8 cellular contexts compared by ENCODE assay signal in the genomic region with DNA sequence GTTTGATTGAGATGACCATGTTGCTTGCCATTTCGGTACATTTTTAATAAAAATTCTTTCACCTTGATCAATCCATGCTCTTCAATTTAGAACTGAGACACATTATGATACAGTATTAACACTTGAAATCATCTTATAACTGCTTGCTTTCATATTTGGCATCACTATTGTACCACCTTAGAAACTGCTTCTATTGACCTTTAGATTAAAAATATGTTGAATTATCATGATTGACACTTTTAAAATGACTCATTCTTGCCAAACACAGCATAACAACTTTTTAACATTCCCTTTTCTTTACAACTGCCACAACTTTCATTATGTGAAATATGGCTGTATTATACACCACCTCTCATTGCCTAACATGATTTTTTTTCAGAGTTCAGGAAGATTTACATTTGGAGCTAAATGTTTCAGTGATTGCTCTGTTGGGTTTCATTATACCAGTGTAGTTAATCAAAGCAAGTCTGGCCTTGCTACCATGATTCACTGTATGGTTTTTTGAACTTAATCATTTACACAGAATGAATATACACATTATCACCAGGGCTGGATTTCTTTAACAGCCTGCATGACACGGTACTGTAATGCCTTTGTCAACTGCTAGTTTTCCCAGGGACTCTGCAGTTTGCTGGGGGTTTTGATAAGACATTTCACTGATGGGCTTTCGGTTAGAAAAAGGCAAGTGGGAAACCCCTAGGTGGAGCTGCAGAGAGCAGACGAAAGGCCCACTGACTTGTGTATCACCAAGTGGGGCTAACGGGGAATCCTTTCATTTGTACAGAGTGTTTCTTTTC.
DNase-seq lines count a peak whose midpoint lies in the region; ATAC-seq and TF ChIP-seq lines count a peak whose summit lies in the region.

No MANE protein-coding gene starts in this region.

- ATAC-seq in GM19455 (IDR thresholded peaks at IDR 0.05; ENCODE audit: unreplicated experiment) = peak; percentile 69
- peak; percentile 92 to 96 for ATAC-seq in activated T-cell treated with anti-CD3 and anti-CD28 coated beads, Interleukin-2, amount 50 U/mL, for 72 hours (replicated peaks in 1 of 2)

- no peak for TF ChIP-seq POLR2A in erythroblast (IDR thresholded peaks at IDR 0.05; ENCODE audit: low read length)
- TF ChIP-seq POLR2A in esophagus muscularis mucosa (IDR thresholded peaks at IDR 0.05; ENCODE audit: low read depth) = no peak

- H3K4me3 ChIP-seq in Karpas-422 (ENCODE audit: low read length) (no peak overlapping the region), esophagus muscularis mucosa (no peak overlapping the region)

- no peaks in the 10 kb centered on the region for H3K36me3 Mint-ChIP-seq in activated T-cell treated with anti-CD3 and anti-CD28 coated beads, Interleukin-2, amount 50 U/mL, for 72 hours (ENCODE audit: insufficient read depth in 2 of 2)

- no peak overlapping the region for H3K4me3 Mint-ChIP-seq in activated T-cell treated with anti-CD3 and anti-CD28 coated beads, Interleukin-2, amount 50 U/mL, for 72 hours

- H3K27me3 ChIP-seq in Karpas-422 (ENCODE audit: low read length) (no peaks in the 10 kb centered on the region), esophagus muscularis mucosa (no peaks in the 10 kb centered on the region)

- H3K9me2 ChIP-seq in Karpas-422 (replicated peaks; ENCODE audit: insufficient read depth, low read length) = no peaks in the 10 kb centered on the region; the same call in 1 of the 2 replicates

- no peaks in the 10 kb centered on the region for H3K36me3 ChIP-seq in Karpas-422 (ENCODE audit: insufficient read depth, low read length)
- H3K36me3 ChIP-seq in esophagus muscularis mucosa = no peaks in the 10 kb centered on the region

- peak overlapping the region; percentile 6 for H3K27ac Mint-ChIP-seq in activated T-cell treated with anti-CD3 and anti-CD28 coated beads, Interleukin-2, amount 50 U/mL, for 72 hours

- DNase-seq in Caki2 (ENCODE audit: low read depth) (peak; percentile 38), Karpas-422 (peak; percentile 69), islet precursor cell (peak; percentile 72), erythroblast (lab: John Stamatoyannopoulos, UW) (no peak), NCI-H1105 treated with DMSO at 0.1 percent for 48 hours (lab: John Stamatoyannopoulos, UW) (no peak), esophagus muscularis mucosa (ENCODE audit: extremely low spot score) (no peak)
- peak; percentile 30 to 31 for DNase-seq in activated T-cell treated with anti-CD3 and anti-CD28 coated beads, Interleukin-2, amount 50 U/mL, for 72 hours

- H3K4me1 ChIP-seq in Karpas-422 (ENCODE audit: low read length) (no peaks in the 10 kb centered on the region), esophagus muscularis mucosa (no peaks in the 10 kb centered on the region)

- TF ChIP-seq CTCF in esophagus muscularis mucosa (IDR thresholded peaks at IDR 0.05) = peak in 1 of 3 experiments; percentile 17

- peaks cover 10% of the 10 kb centered on the region for H3K4me1 Mint-ChIP-seq in activated T-cell treated with anti-CD3 and anti-CD28 coated beads, Interleukin-2, amount 50 U/mL, for 72 hours (ENCODE audit: low read depth)

- no peaks in the 10 kb centered on the region for H3K9me3 Mint-ChIP-seq in activated T-cell treated with anti-CD3 and anti-CD28 coated beads, Interleukin-2, amount 50 U/mL, for 72 hours

- H3K9me3 ChIP-seq in Karpas-422 (ENCODE audit: low read length) = no peaks in the 10 kb centered on the region
- H3K9me3 ChIP-seq in esophagus muscularis mucosa = no peaks in the 10 kb centered on the region

- intact Hi-C loops in esophagus muscularis mucosa (cut with DNase I) = no loop called here

- no peak overlapping the region for H2AFZ ChIP-seq in Karpas-422 (ENCODE audit: low read length)

- H3K4me2 ChIP-seq in Karpas-422 (ENCODE audit: low read depth, low read length, poor library complexity, severe bottlenecking) = no peak overlapping the region

- in situ Hi-C loops in Caki2 (cut with HindIII; ENCODE audit: low pct_unique_long_range_greater_than_20kb, low sequenced_read_pairs) = no loop called here

- TF ChIP-seq EP300 in esophagus muscularis mucosa (IDR thresholded peaks at IDR 0.05) = no peak

- WGBS in esophagus muscularis mucosa = 77% methylated on average over 5 of the region's 5 CpGs

- H3K27ac ChIP-seq in Karpas-422 (ENCODE audit: low read length) = no peak overlapping the region
- H3K27ac ChIP-seq in esophagus muscularis mucosa (replicated peaks in 1 of 4) = no peak overlapping the region

- H3K27me3 Mint-ChIP-seq in activated T-cell treated with anti-CD3 and anti-CD28 coated beads, Interleukin-2, amount 50 U/mL, for 72 hours (ENCODE audit: low read depth) = peaks cover 7% of the 10 kb centered on the region

- no peak overlapping the region for H3K9ac ChIP-seq in Karpas-422 (ENCODE audit: low read length)

- no peaks in the 10 kb centered on the region for H3K79me2 ChIP-seq in Karpas-422 (ENCODE audit: low read length)

- no peaks in the 10 kb centered on the region for H4K20me1 ChIP-seq in Karpas-422 (ENCODE audit: insufficient read depth, low read depth, low read length)

Comparison
In these comparisons a context has a peak if more than half of its experiments do, and no peak if none do; other contexts are left out.
1. DNase-seq: peak in Caki2 (single experiment), Karpas-422 (single experiment), activated T-cell treated with anti-CD3 and anti-CD28 coated beads, Interleukin-2, amount 50 U/mL, for 72 hours (2 of 2) and islet precursor cell (single experiment); none in erythroblast (0 of 2), NCI-H1105 treated with DMSO at 0.1 percent for 48 hours (single experiment) and esophagus muscularis mucosa (single experiment).